12 cellular contexts compared by ENCODE assay signal in genomic region chr7:24936121-24936824, GRCh38.
DNase-seq lines count a peak whose midpoint lies in the region; ATAC-seq, FAIRE-seq and TF ChIP-seq lines count a peak whose summit lies in the region.
"Had no signal": no experiment of that assay in that cellular context is flagged by ENCODE, and none has a peak within 500 bp of the region (broad histone marks: within the 10 kb centered on the region; RNA-seq: fewer than 3 reads in every experiment).

No MANE protein-coding gene starts in this region.

- peaks cover 48% of the 10 kb centered on the region for H3K4me1 ChIP-seq in BLaER1

- peak overlapping the region; percentile 5; the same call in 1 of the 2 replicates for H3K4me2 ChIP-seq in BLaER1

- peak; percentile 57 for DNase-seq in astrocyte of the hippocampus (ENCODE audit: low read depth, low spot score)
- DNase-seq in effector CD8-positive, alpha-beta T cell (lab: John Stamatoyannopoulos, UW), result no peak
- DNase-seq in NCI-H345 treated with DMSO at 0.1 percent for 48 hours (lab: John Stamatoyannopoulos, UW; ENCODE audit: unreplicated experiment), result no peak
- DNase-seq in H54 (ENCODE audit: insufficient read length, low spot score), result no peak
- DNase-seq in GDM1 (lab: John Stamatoyannopoulos, UW), result no peak
- DNase-seq: T-helper 1 cell had no signal

- no peak overlapping the region for H3K4me3 ChIP-seq in BLaER1
- H3K4me3 ChIP-seq: cardiac muscle cell had no signal

- no peak for FAIRE-seq in H54 (lab: Jason Lieb, UNC)
- FAIRE-seq: D721Med had no signal

- ATAC-seq in GM19452 (IDR thresholded peaks at IDR 0.05; ENCODE audit: unreplicated experiment) (peak; percentile 69), HG03175 (IDR thresholded peaks at IDR 0.05; ENCODE audit: unreplicated experiment) (peak; percentile 62)
- ATAC-seq: left lobe of liver had no signal

- no peaks in the 10 kb centered on the region for H3K27me3 ChIP-seq in BLaER1
- H3K27me3 ChIP-seq: cardiac muscle cell had no signal

- no peaks in the 10 kb centered on the region for H4K20me1 ChIP-seq in BLaER1

- H3K36me3 ChIP-seq in BLaER1, result 0 out of 2 replicates have a peak, but pooled peaks cover 5% of the 10 kb centered on the region
- H3K36me3 ChIP-seq: cardiac muscle cell had no signal

- no peak for TF ChIP-seq POLR2A in H54 (IDR thresholded peaks at IDR 0.05; ENCODE audit: low read depth, low read length)

- no peak overlapping the region for H3K27ac ChIP-seq in BLaER1
- H3K27ac ChIP-seq: cardiac muscle cell had no signal

- peaks cover 13% of the 10 kb centered on the region for H3K9me3 ChIP-seq in BLaER1

- H3K9ac ChIP-seq in BLaER1, result no peak overlapping the region
